Comparison of ENCODE assay signal across 8 cellular contexts in the genomic region with DNA sequence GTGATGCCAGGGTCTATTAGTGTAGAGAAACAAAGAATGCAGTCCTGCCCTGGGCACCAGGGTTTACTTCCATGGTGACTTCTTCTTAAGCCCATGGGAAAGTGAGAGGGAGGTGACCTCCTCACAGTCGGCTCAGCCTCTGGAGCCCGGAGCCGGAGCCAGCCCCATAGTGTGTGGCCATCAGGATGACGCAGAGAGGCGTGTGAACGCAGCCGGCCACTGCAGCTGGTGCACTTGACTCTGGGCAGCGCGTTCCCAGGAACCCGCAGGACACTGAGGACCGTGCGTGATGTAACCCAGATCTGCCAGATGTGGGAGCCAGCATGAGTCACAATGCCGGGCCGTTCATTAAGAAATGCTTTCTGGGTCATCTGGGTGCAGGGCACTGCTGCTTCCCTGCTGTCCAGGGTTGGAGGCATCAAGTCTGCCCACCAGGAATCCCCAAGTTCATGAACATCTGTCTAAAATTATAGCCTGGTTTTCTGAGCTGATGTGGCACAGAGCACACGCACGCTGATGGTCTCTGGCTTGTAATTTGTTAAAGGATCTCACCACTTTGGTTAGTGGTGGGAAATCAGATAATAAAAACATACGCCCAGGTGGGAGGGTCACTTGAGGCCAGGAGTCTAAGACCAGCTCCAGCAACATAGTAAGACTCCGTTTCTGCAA.
A peak's percentile ranks its signal among the peaks of the same experiment; 100 is the strongest.
DNase-seq lines count a peak whose midpoint lies in the region; ATAC-seq lines count a peak whose summit lies in the region.

No MANE protein-coding gene starts in this region.

- ATAC-seq in HG02798 (IDR thresholded peaks at IDR 0.05; ENCODE audit: poor library complexity, unreplicated experiment) = no peak

- peaks cover 0 to 4% (median 0%) of the 10 kb centered on the region in 3 donors for H3K27me3 ChIP-seq in skeletal muscle tissue (ENCODE audit: control insufficient read depth in 3 of 3, insufficient read depth in 3 of 3, low read length in 3 of 3)

- DNase-seq in CD1c-positive myeloid dendritic cell (ENCODE audit: extremely low spot score) = peak; percentile 74
- DNase-seq in NCI-H1092 (lab: John Stamatoyannopoulos, UW) = peak; percentile 44
- peak; percentile 39 to 63 for DNase-seq in T47D (ENCODE audit: low read depth in 1 of 2, low spot score in 1 of 2)
- DNase-seq in iris pigment epithelial cell (ENCODE audit: low read depth) = peak; percentile 99
- no peak for DNase-seq in DMS114 treated with DMSO at 0.1 percent for 48 hours (lab: John Stamatoyannopoulos, UW; ENCODE audit: unreplicated experiment)
- no peak for DNase-seq in stimulated activated CD8-positive, alpha-beta memory T cell treated with anti-CD3 and anti-CD28 coated beads, Interleukin-4, amount 100 ng/mL, for 48 hours

- H3K4me1 ChIP-seq in skeletal muscle tissue (ENCODE audit: control insufficient read depth in 3 of 3, insufficient read depth in 3 of 3, low read length in 3 of 3) = peaks cover 28 to 30% (median 29%) of the 10 kb centered on the region in 3 donors

- H3K27ac ChIP-seq in skeletal muscle tissue (ENCODE audit: low read depth, low read length) = peak overlapping the region; percentile 64

- peak overlapping the region; percentile 36 to 47 (median 47) for H3K9ac ChIP-seq in skeletal muscle tissue (ENCODE audit: low read depth in 1 of 3, low read length in 3 of 3)

- peak overlapping the region; percentile 30 to 52 (median 47) for H3K4me3 ChIP-seq in skeletal muscle tissue (ENCODE audit: low read length in 3 of 3)

- in situ Hi-C loops in T47D (cut with HindIII; ENCODE audit: low pct_unique_long_range_greater_than_20kb, low sequenced_read_pairs) = no loop called here

- H3K36me3 ChIP-seq in skeletal muscle tissue (ENCODE audit: control insufficient read depth in 3 of 3, insufficient read depth in 3 of 3, low read length in 3 of 3) = no peaks in the 10 kb centered on the region

- no peaks in the 10 kb centered on the region for H3K9me3 ChIP-seq in skeletal muscle tissue (ENCODE audit: control insufficient read depth in 3 of 3, low read length in 3 of 3)

Comparison
In these comparisons a context has a peak if more than half of its experiments do, and no peak if none do; other contexts are left out.
1. DNase-seq: peak in CD1c-positive myeloid dendritic cell (single experiment), NCI-H1092 (single experiment), T47D (2 of 2) and iris pigment epithelial cell (single experiment); none in DMS114 treated with DMSO at 0.1 percent for 48 hours (single experiment) and stimulated activated CD8-positive, alpha-beta memory T cell treated with anti-CD3 and anti-CD28 coated beads, Interleukin-4, amount 100 ng/mL, for 48 hours (single experiment).